In the genomic region with DNA sequence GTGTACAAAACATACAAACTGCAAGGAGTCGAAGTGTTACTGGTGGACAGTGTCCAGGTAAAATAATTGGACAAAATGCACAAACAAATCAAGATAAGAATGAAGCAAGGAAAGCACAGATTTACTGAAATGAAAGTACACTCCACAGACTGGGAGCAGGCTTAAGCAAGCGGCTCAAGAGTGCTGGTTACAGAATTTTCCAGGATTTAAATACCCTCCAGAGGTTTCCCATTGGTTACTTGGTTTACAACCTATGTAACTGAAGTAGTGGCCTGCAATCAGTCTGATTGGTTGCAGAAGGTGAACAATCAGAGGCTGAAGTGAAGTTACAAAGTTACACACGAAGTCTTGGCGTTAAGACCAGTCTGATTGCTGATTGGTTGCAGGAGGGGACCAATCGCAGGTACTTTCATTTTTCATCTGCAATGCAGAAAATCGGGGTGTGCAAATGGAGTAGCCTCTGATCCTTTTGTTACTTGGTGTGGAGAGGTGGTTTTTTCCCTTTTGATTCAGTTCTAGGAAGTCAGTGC, we compare ENCODE assay signal across 24 cellular contexts.
"Had no signal": no experiment of that assay in that cellular context is flagged by ENCODE, and none has a peak within 500 bp of the region (broad histone marks: within the 10 kb centered on the region; RNA-seq: fewer than 3 reads in every experiment).

No MANE protein-coding gene starts in this region.

- H3K4me3 ChIP-seq: colonic mucosa, esophagus muscularis mucosa, heart right ventricle, left lung, mucosa of descending colon, pancreas, sigmoid colon, thoracic aorta, tibial nerve, upper lobe of right lung, uterus had no signal

- H3K9me3 ChIP-seq: colonic mucosa, esophagus muscularis mucosa, mucosa of descending colon, neutrophil, pancreas, sigmoid colon, thoracic aorta, upper lobe of right lung, uterus had no signal

- H3K4me1 ChIP-seq: colonic mucosa, esophagus muscularis mucosa, foreskin keratinocyte, heart right ventricle, left lung, pancreas, sigmoid colon, tibial nerve, upper lobe of right lung, uterus had no signal

- H3K27ac ChIP-seq: colonic mucosa, esophagus muscularis mucosa, foreskin keratinocyte, heart right ventricle, left lung, neutrophil, pancreas, sigmoid colon, thoracic aorta, tibial nerve, upper lobe of right lung, uterus had no signal

- H3K36me3 ChIP-seq: colonic mucosa, esophagus muscularis mucosa, heart right ventricle, left lung, neutrophil, pancreas, sigmoid colon, thoracic aorta, tibial nerve, upper lobe of right lung, uterus had no signal

- FAIRE-seq: endothelial cell of umbilical vein, islet of Langerhans, pancreas had no signal

- DNase-seq: colonic mucosa; effector memory CD4-positive, alpha-beta T cell; foreskin keratinocyte; glutamatergic neuron; heart right ventricle; hippocampal formation; left cardiac atrium; left lung; mesenchymal stem cell; mucosa of descending colon; naive B cell; pancreas; sigmoid colon; stimulated activated CD4-positive, alpha-beta T cell treated with anti-CD3 and anti-CD28 coated beads, Interleukin-4, amount 100 ng/mL, for 4 hours; upper lobe of right lung; uterus had no signal

- H3K27me3 ChIP-seq: colonic mucosa, pancreas, tibial nerve, uterus had no signal

- ATAC-seq: foreskin keratinocyte; heart right ventricle; left cardiac atrium; left lung; mucosa of descending colon; natural killer cell treated with Interleukin-12 subunit alpha and Interleukin-12 subunit beta and Interleukin-15 and Interleukin-18, amount 100 ng/mL, for 72 hours; pancreas; stimulated activated memory B cell treated with anti-CD40 and anti-IgM and Interleukin-4, amounts not matched to agents 10 μg/mL and 1 μg/mL and 100 μg/mL, for 72 hours; upper lobe of right lung had no signal
